ENCODE assay signal across 8 cellular contexts in the genomic region with DNA sequence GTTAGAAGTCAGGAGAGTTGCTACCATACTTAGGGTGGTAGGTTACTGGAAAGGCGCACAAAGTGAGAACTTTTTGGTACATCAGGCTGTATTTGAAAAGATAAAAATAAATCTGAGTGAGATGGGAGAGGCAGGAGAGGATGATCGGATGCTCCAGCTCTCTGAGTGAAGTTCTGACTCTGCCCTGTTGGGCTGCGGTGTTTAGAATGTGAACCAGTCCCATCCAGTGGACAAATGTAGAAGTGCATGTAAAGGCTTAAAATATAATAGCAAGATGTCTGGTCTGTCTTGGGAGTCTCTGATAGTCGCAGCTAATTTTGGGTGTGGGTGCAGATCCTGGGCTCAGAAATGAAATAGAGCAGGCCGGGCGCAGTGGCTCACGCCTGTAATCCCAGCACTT. TPM values are rescaled to one million over a fixed set of nuclear protein-coding genes. Genes with fewer than 3 reads are reported as not detected.
DNase-seq lines count a peak whose midpoint lies in the region; ATAC-seq and TF ChIP-seq lines count a peak whose summit lies in the region.

No MANE protein-coding gene starts in this region.

- TF ChIP-seq CTCF in stomach (IDR thresholded peaks at IDR 0.05): peak in 5 of 7 experiments; percentile 69 to 86 (median 82)

- no peak overlapping the region for H3K4me3 ChIP-seq in stomach

- intact Hi-C loops in Right ventricle myocardium inferior (cut with DNase I): loop anchor here (2.0 kb wide), 1 partner anchor 61 kb away; no protein-coding TSS in a partner anchor
- intact Hi-C loops in cardiac septum (cut with DNase I): loop anchor here (2.0 to 5.0 kb wide), 2 partner anchors 41 to 57 kb away; no protein-coding TSS in a partner anchor
- intact Hi-C loops in stomach (cut with DNase I; ENCODE audit: low total_unique reads): no loop called here

- H3K27ac ChIP-seq in caudate nucleus (ENCODE audit: low read depth, low read length) (no peak overlapping the region), stomach (no peak overlapping the region)

- no peaks in the 10 kb centered on the region for H3K27me3 ChIP-seq in stomach

- peaks cover 8 to 37% (median 22%) of the 10 kb centered on the region in 4 donors for H3K4me1 ChIP-seq in stomach

- H3K9me3 ChIP-seq in stomach: no peaks in the 10 kb centered on the region

- TF ChIP-seq EP300 in Ishikawa (IDR thresholded peaks at IDR 0.05; ENCODE audit: borderline replicate concordance) (no peak), stomach (IDR thresholded peaks at IDR 0.05) (no peak)

- H3K36me3 ChIP-seq in stomach: no peaks in the 10 kb centered on the region

- TF ChIP-seq POLR2A in stomach (IDR thresholded peaks at IDR 0.05): no peak

- TF ChIP-seq RAD21 in Ishikawa (IDR thresholded peaks at IDR 0.05; ENCODE audit: low read depth): peak; percentile 65

- 27 to 46% (median 39%) methylated on average over 7 of the region's 7 CpGs for WGBS in stomach, 5 donors

- in situ Hi-C loops in SK-MEL-5 (cut with HindIII; ENCODE audit: low pct_unique_long_range_greater_than_20kb, low sequenced_read_pairs): no loop called here

- DNase-seq in Right ventricle myocardium inferior (ENCODE audit: missing footprints) (no peak), cardiac septum (ENCODE audit: low spot score) (no peak), SK-MEL-5 (ENCODE audit: low read depth, low spot score) (peak; percentile 86), caudate nucleus (lab: John Stamatoyannopoulos, UW) (peak in 32 of 61 donors; percentile 2 to 59 (median 18)), kidney glomerular epithelial cell (lab: John Stamatoyannopoulos, UW) (peak; percentile 67), stomach (peak; percentile 48)

- ATAC-seq in Right ventricle myocardium inferior: peak; percentile 84
- peak; percentile 85 for ATAC-seq in GM21737 (IDR thresholded peaks at IDR 0.05; ENCODE audit: unreplicated experiment)

TF ChIP-seq in Ishikawa, 13 proteins besides CTCF, POLR2A, EP300 and RAD21:
- TF ChIP-seq FOXM1 (IDR thresholded peaks at IDR 0.05; ENCODE audit: borderline replicate concordance, low read depth) (no peak), CEBPB (IDR thresholded peaks at IDR 0.05) (no peak), YY1 (IDR thresholded peaks at IDR 0.05; ENCODE audit: low read depth) (no peak), TAF1 (IDR thresholded peaks at IDR 0.05; ENCODE audit: low read depth) (no peak)

RNA-seq across cellular contexts. Expression of gene ACKR2, which starts 30.4 kb away (rescaled TPM):
- total RNA-seq in Right ventricle myocardium inferior (0.89 TPM), cardiac septum (1.5 TPM), stomach (1 to 10 TPM in 1 of 5 donors, under 1 TPM in 1, not detected in 3; 0.72 to 2.4 TPM)
- not detected in 2 replicates for total RNA-seq in SK-MEL-5 (2014; rRNA removed; shearing (Covaris generic))
- 0.11 and 0.29 TPM in 2 replicates for polyA plus RNA-seq in SK-MEL-5 (2015; cell fraction: cytosol; rRNA removed)
- polyA plus RNA-seq in SK-MEL-5 (2015; cell fraction: nucleus; rRNA removed): 0.75 TPM in 1 of 2 replicates, not detected in the other
- polyA plus RNA-seq in stomach: under 1 TPM; 0.15 to 0.50 (median 0.30) TPM

RNA-seq across cellular contexts. Expression of gene HIGD1A, which starts 35.3 kb away (rescaled TPM):
- total RNA-seq in Right ventricle myocardium inferior (335 TPM), cardiac septum (266 TPM), stomach (100 to 1,000 TPM in 2 of 5 donors, 10 to 100 TPM in 3; 62.0 to 313 (median 98.8) TPM)
- total RNA-seq in SK-MEL-5 (2014; rRNA removed; shearing (Covaris generic)): 165 and 193 TPM in 2 replicates
- 147 and 162 TPM in 2 replicates for polyA plus RNA-seq in SK-MEL-5 (2015; cell fraction: cytosol; rRNA removed)
- 42.6 and 48.9 TPM in 2 replicates for polyA plus RNA-seq in SK-MEL-5 (2015; cell fraction: nucleus; rRNA removed)
- polyA plus RNA-seq in stomach: 100 to 1,000 TPM; 202 to 413 (median 311) TPM

RNA-seq across cellular contexts. Expression of gene CYP8B1, which starts 36.1 kb away (rescaled TPM):
- total RNA-seq in Right ventricle myocardium inferior (not detected), cardiac septum (not detected), stomach (not detected)
- total RNA-seq in SK-MEL-5 (2014; rRNA removed; shearing (Covaris generic)): not detected in 2 replicates
- polyA plus RNA-seq in SK-MEL-5 (2015; cell fraction: cytosol; rRNA removed): not detected in 2 replicates
- not detected in 2 replicates for polyA plus RNA-seq in SK-MEL-5 (2015; cell fraction: nucleus; rRNA removed)
- polyA plus RNA-seq in stomach: under 1 TPM in 1 of 3 donors, not detected in 2; 0.10 TPM

Comparison
In these comparisons a context has a peak if more than half of its experiments do, and no peak if none do; other contexts are left out.
1. DNase-seq: peak in SK-MEL-5 (single experiment), caudate nucleus (32 of 61), kidney glomerular epithelial cell (single experiment) and stomach (single experiment); none in Right ventricle myocardium inferior (single experiment) and cardiac septum (single experiment).